In the genomic region with DNA sequence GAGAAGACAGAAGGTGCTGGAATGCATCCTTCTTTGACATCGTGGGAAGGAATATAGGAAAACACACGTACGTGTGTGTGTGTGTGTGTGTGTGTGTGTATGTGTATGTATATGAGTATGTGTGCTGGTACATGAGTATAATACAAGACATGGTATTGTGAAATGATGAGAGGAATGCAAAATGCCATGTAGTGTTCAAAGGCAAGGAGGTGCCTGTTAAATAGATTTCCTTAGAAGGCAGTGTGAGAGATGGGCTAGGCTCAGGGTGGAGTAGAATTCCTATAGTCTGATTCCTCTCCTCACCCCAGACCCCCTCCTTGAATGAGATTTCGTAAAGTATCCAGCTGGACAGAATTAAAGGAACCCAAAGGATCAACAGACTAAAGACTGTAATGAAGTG, we compare ENCODE assay signal across 18 cellular contexts. TPM values are rescaled to one million over a fixed set of nuclear protein-coding genes. Genes with fewer than 3 reads are reported as not detected.
DNase-seq lines count a peak whose midpoint lies in the region; ATAC-seq and TF ChIP-seq lines count a peak whose summit lies in the region.
"Had no signal": no experiment of that assay in that cellular context is flagged by ENCODE, and none has a peak within 500 bp of the region (broad histone marks: within the 10 kb centered on the region; RNA-seq: fewer than 3 reads in every experiment).

No MANE protein-coding gene starts in this region.

- in situ Hi-C loops in IMR-90 (cut with MboI; ENCODE audit: low sequenced_read_pairs): no loop called here

- H3K9ac ChIP-seq in IMR-90 (ENCODE audit: low read depth, low read length): no peak overlapping the region; the same call in 1 of the 2 replicates

- no peaks in the 10 kb centered on the region for H3K9me1 ChIP-seq in IMR-90 (ENCODE audit: insufficient read depth, low read length)

- H3K9me3 Mint-ChIP-seq in endothelial cell (ENCODE audit: unreplicated experiment): no peaks in the 10 kb centered on the region

- peaks cover 12 to 13% of the 10 kb centered on the region in 2 experiments for H3K79me1 ChIP-seq in IMR-90 (ENCODE audit: low read depth in 1 of 2, low read length in 2 of 2)

- H3K18ac ChIP-seq in IMR-90 (ENCODE audit: low read depth, low read length): peak overlapping the region; percentile 59; the same call in 1 of the 2 replicates

- no TSS peak for BruUV-seq in IMR-90 (replicated peaks; lab: Mats Ljungman, UMichigan)

- H2BK120ac ChIP-seq in IMR-90 (ENCODE audit: low read depth, low read length): peak overlapping the region; percentile 98

- peak overlapping the region; percentile 99; the same call in 1 of the 2 replicates for H3K23ac ChIP-seq in IMR-90 (ENCODE audit: low read depth, low read length)

- dilution Hi-C loops in IMR-90 (cut with HindIII; ENCODE audit: low sequenced_read_pairs, unreplicated experiment): no loop called here

- H2AFZ ChIP-seq in IMR-90 (replicated peaks; ENCODE audit: low read length, poor library complexity): no peak overlapping the region

- peak overlapping the region; percentile 91 for H4K91ac ChIP-seq in IMR-90 (ENCODE audit: insufficient read depth, low read depth, low read length)

- peaks cover 2% of the 10 kb centered on the region for H3K36me3 ChIP-seq in IMR-90 (ENCODE audit: control insufficient read depth, insufficient read depth, low read length)
- no peaks in the 10 kb centered on the region for H3K36me3 ChIP-seq in muscle layer of duodenum (ENCODE audit: control insufficient read depth in 1 of 2, insufficient read depth in 2 of 2, low read length in 2 of 2)
- H3K36me3 ChIP-seq: cardiac muscle cell, pancreas had no signal

- CTCF ChIA-PET in IMR-90 (lab: Yijun Ruan, JAX): no interaction called here

- peaks cover 2% of the 10 kb centered on the region for H3K9me3 ChIP-seq in IMR-90 (ENCODE audit: control insufficient read depth, insufficient read depth, low read length)
- no peaks in the 10 kb centered on the region for H3K9me3 ChIP-seq in muscle layer of duodenum (ENCODE audit: control insufficient read depth in 1 of 2, low read length in 2 of 2)
- H3K9me3 ChIP-seq: pancreas, SJCRH30 had no signal

- no peak for TF ChIP-seq CTCF in AG09319 (IDR thresholded peaks at IDR 0.05; ENCODE audit: low read depth, low read length)
- no peak for TF ChIP-seq CTCF in IMR-90 (conservative IDR thresholded peaks at IDR 0.05; ENCODE audit: low read depth, low read length)
- no peak for TF ChIP-seq CTCF in endothelial cell (IDR thresholded peaks at IDR 0.05; ENCODE audit: unreplicated experiment)

- H2AK5ac ChIP-seq in IMR-90 (ENCODE audit: low read depth, low read length): peak overlapping the region; percentile 96

- H3K27ac ChIP-seq in IMR-90 (ENCODE audit: insufficient read depth, low read length) (0 out of 2 replicates have a peak overlapping the region, but pooled peaks have one; percentile 60), muscle layer of duodenum (ENCODE audit: low read length) (peak overlapping the region; percentile 70)
- H3K27ac ChIP-seq: cardiac muscle cell, pancreas, SJCRH30 had no signal

- TF ChIP-seq RAD21 in IMR-90 (IDR thresholded peaks at IDR 0.05; ENCODE audit: low read length): no peak

- H3K4me3 Mint-ChIP-seq in endothelial cell (ENCODE audit: unreplicated experiment): peak overlapping the region; percentile 80

- peak overlapping the region; percentile 66; the same call in 1 of the 2 replicates for H3K56ac ChIP-seq in IMR-90 (ENCODE audit: extremely low read depth, insufficient read depth, low read length)

- H2BK5ac ChIP-seq in IMR-90 (ENCODE audit: low read depth, low read length, poor library complexity, severe bottlenecking): peak overlapping the region; percentile 99

- peak overlapping the region; percentile 99 for H3K27ac Mint-ChIP-seq in endothelial cell (ENCODE audit: unreplicated experiment)

- peak overlapping the region; percentile 98 for H2BK20ac ChIP-seq in IMR-90 (ENCODE audit: low read depth, low read length)

- no peaks in the 10 kb centered on the region for H3K36me3 Mint-ChIP-seq in endothelial cell (ENCODE audit: low read depth, unreplicated experiment)

- no peaks in the 10 kb centered on the region for H3K27me3 ChIP-seq in IMR-90 (ENCODE audit: control insufficient read depth, insufficient read depth, low read length)
- H3K27me3 ChIP-seq in muscle layer of duodenum (ENCODE audit: low read depth, low read length): no peaks in the 10 kb centered on the region
- H3K27me3 ChIP-seq: cardiac muscle cell, pancreas, SJCRH30 had no signal

- peak overlapping the region; percentile 72; the same call in 1 of the 3 replicates for H2BK15ac ChIP-seq in IMR-90 (ENCODE audit: low read depth, low read length)

- H2AK9ac ChIP-seq in IMR-90 (replicated peaks; ENCODE audit: low read depth, low read length, poor library complexity): no peak overlapping the region

- H3K4me1 Mint-ChIP-seq in endothelial cell (ENCODE audit: unreplicated experiment): peaks cover 73% of the 10 kb centered on the region

- peak; percentile 62 for DNase-seq in AG09319 (ENCODE audit: extremely low read depth, low read depth)
- DNase-seq in IMR-90: peak; percentile 79
- no peak for DNase-seq in endothelial cell (ENCODE audit: low spot score)
- no peak for DNase-seq in SHP77 treated with DMSO at 0.1 percent for 48 hours (lab: John Stamatoyannopoulos, UW)
- DNase-seq: ACHN; activated gamma-delta T cell; DMS79 treated with DMSO at 0.1 percent for 48 hours; NCI-H187 treated with DMSO at 0.1 percent for 48 hours; pancreas; SJCRH30; stimulated activated CD4-positive, alpha-beta T cell treated with anti-CD3 and anti-CD28 coated beads, Interleukin-12 subunit alpha, Interleukin-12 subunit beta, amount 100 ng/mL, for 4 hours had no signal

- TF ChIP-seq POLR2A in IMR-90 (IDR thresholded peaks at IDR 0.05; ENCODE audit: low read depth, low read length): no peak

- WGBS in IMR-90 (ENCODE audit: extremely low coverage in 2 of 2, insufficient read length in 1 of 2), 2 experiments: 50% methylated on average over 2 of the region's 4 CpGs; no CpG with 5 or more reads in 1 of the 2 experiments

- intact Hi-C loops in IMR-90 (cut with micrococcal nuclease): no loop called here

- POLR2A ChIA-PET in IMR-90 (lab: Charles Lee; ENCODE audit: unreplicated experiment): no interaction called here

- peak overlapping the region; percentile 41; the same call in 1 of the 2 replicates for H4K5ac ChIP-seq in IMR-90 (ENCODE audit: low read depth, low read length)

- no peaks in the 10 kb centered on the region for H4K20me1 ChIP-seq in IMR-90 (ENCODE audit: insufficient read depth, low read length)

- H3K4ac ChIP-seq in IMR-90 (ENCODE audit: low read depth, low read length): peak overlapping the region; percentile 98; the same call in 1 of the 2 replicates

- H3K27me3 Mint-ChIP-seq in endothelial cell (ENCODE audit: unreplicated experiment): peaks cover 2% of the 10 kb centered on the region

- H3K14ac ChIP-seq in IMR-90 (replicated peaks; ENCODE audit: low read depth, low read length): peak overlapping the region; percentile 91

- H3K4me3 ChIP-seq in IMR-90 (ENCODE audit: insufficient read depth, low read depth, low read length): no peak overlapping the region
- H3K4me3 ChIP-seq in muscle layer of duodenum (ENCODE audit: low read depth in 1 of 2, low read length in 2 of 2): no peak overlapping the region
- H3K4me3 ChIP-seq: cardiac muscle cell, GM12878, pancreas, SJCRH30 had no signal

- no peak overlapping the region for H3K4me2 ChIP-seq in IMR-90 (ENCODE audit: low read depth, low read length)

- peak overlapping the region; percentile 38 to 98 for H4K8ac ChIP-seq in IMR-90 (ENCODE audit: low read depth in 2 of 2, low read length in 2 of 2)

- ATAC-seq in IMR-90 (ENCODE audit: low read depth) (peak; percentile 91), HG03039 (IDR thresholded peaks at IDR 0.05; ENCODE audit: unreplicated experiment) (no peak), GM18909 (IDR thresholded peaks at IDR 0.05; ENCODE audit: poor library complexity, unreplicated experiment) (no peak), GM18870 (IDR thresholded peaks at IDR 0.05; ENCODE audit: unreplicated experiment) (no peak)
- ATAC-seq: GM12878, pancreas had no signal

- H3K4me1 ChIP-seq in IMR-90 (ENCODE audit: control insufficient read depth, insufficient read depth, low read length): peaks cover 8% of the 10 kb centered on the region
- peaks cover 5 to 15% of the 10 kb centered on the region in 2 donors for H3K4me1 ChIP-seq in muscle layer of duodenum (ENCODE audit: control insufficient read depth in 1 of 2, insufficient read depth in 2 of 2, low read length in 2 of 2)
- H3K4me1 ChIP-seq: SJCRH30 had no signal

TF ChIP-seq in IMR-90, 13 proteins besides CTCF, POLR2A, EP300 and RAD21:
- no peak for TF ChIP-seq RCOR1 (IDR thresholded peaks at IDR 0.05; ENCODE audit: insufficient replicate concordance, low read length)
- peak; percentile 12; the same call in 1 of the 2 replicates for TF ChIP-seq MAZ (IDR thresholded peaks at IDR 0.05; ENCODE audit: borderline replicate concordance, low read depth, low read length)
- TF ChIP-seq CEBPB (IDR thresholded peaks at IDR 0.05; ENCODE audit: low read depth, low read length): peak; percentile 85

RNA-seq across cellular contexts. Expression of gene GPR21, which starts 11.1 kb away (rescaled TPM):
- total RNA-seq in IMR-90 (2012; rRNA removed) (0.28 and 0.90 TPM in 2 replicates), endothelial cell (ENCODE audit: unreplicated experiment) (1.8 TPM)
- polyA plus RNA-seq in IMR-90 (2012; rRNA removed): not detected in 2 replicates
- polyA plus RNA-seq in IMR-90 (2012; cell fraction: cytosol; rRNA removed): 0.11 TPM in 1 of 2 replicates, not detected in the other
- 0.22 and 0.58 TPM in 2 replicates for polyA plus RNA-seq in IMR-90 (2012; cell fraction: nucleus; rRNA removed; ENCODE audit: low replicate concordance)
- total RNA-seq: epithelial cell of proximal tubule had no signal
- polyA plus RNA-seq: cardiac muscle cell had no signal

Comparison
In these comparisons a context has a peak if more than half of its experiments do, and no peak if none do; other contexts are left out.
1. DNase-seq: peak in AG09319 (single experiment) and IMR-90 (single experiment); none in endothelial cell (single experiment) and SHP77 treated with DMSO at 0.1 percent for 48 hours (single experiment).